In the genomic region with DNA sequence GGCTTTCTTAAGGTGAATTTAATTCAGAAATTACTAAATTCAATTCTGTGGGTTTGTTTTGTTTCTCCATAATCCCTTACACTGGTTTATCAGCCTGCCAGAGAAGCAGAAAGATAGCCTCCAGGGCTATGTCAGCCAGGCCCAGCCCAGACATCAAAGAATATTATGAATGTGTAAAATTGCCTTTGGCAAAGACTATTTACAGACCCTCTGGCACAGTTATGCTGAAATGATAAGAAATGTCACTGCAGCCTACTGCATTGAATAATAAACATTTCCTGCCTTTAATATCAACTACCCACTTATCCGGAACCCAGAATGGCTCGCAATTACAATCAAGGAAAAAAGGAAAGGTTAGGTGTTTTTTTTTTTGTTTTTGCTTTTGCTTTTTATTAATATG, we compare ENCODE assay signal across 1 cellular context.
TF ChIP-seq lines count a peak whose summit lies in the region.

No MANE protein-coding gene starts in this region.

TF ChIP-seq in SK-N-SH, 30 proteins besides CTCF, POLR2A, EP300 and RAD21 (continued from another document):
- TF ChIP-seq, protein P1, sequence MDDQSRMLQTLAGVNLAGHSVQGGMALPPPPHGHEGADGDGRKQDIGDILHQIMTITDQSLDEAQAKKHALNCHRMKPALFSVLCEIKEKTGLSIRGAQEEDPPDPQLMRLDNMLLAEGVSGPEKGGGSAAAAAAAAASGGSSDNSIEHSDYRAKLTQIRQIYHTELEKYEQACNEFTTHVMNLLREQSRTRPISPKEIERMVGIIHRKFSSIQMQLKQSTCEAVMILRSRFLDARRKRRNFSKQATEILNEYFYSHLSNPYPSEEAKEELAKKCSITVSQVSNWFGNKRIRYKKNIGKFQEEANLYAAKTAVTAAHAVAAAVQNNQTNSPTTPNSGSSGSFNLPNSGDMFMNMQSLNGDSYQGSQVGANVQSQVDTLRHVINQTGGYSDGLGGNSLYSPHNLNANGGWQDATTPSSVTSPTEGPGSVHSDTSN (IDR thresholded peaks at IDR 0.05), result no peak
- 0 out of 2 replicates have a peak, but pooled peaks have one; percentile 10 for TF ChIP-seq RCOR1 (IDR thresholded peaks at IDR 0.05; ENCODE audit: low read length)
